Comparison of ENCODE assay signal across 1 cellular context in the genomic region with DNA sequence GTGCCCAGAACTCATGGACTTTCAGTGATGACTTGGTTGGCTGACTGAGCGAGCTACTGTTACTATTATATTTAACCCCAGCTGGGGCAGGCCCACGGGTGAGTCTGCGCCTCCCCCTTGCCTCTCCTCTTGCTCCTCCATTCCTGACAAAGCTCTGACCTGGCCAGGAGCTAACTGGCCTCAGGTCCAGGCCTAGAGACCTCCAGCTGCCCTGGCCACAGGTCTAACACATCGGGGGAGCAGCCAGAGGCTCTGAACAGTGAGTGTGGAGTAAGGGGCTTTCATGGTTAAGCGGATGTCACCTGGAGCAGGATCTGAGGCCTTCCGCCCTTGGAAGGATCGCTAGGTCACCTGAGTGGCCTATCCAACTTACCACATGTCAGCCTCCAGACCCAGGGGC.
TF ChIP-seq lines count a peak whose summit lies in the region.

No MANE protein-coding gene starts in this region.

TF ChIP-seq in HepG2, 621 proteins besides CTCF, POLR2A, EP300 and RAD21:
- TF ChIP-seq HMG20B (CRISPR knock-in tag; conservative IDR thresholded peaks at IDR 0.05) (no peak), ZNF383 (CRISPR knock-in tag; IDR thresholded peaks at IDR 0.05; ENCODE audit: borderline replicate concordance) (no peak), ZNF746 (CRISPR knock-in tag; IDR thresholded peaks at IDR 0.05) (no peak), NKX3-1 (CRISPR knock-in tag; IDR thresholded peaks at IDR 0.05) (no peak)
- TF ChIP-seq, protein P1, sequence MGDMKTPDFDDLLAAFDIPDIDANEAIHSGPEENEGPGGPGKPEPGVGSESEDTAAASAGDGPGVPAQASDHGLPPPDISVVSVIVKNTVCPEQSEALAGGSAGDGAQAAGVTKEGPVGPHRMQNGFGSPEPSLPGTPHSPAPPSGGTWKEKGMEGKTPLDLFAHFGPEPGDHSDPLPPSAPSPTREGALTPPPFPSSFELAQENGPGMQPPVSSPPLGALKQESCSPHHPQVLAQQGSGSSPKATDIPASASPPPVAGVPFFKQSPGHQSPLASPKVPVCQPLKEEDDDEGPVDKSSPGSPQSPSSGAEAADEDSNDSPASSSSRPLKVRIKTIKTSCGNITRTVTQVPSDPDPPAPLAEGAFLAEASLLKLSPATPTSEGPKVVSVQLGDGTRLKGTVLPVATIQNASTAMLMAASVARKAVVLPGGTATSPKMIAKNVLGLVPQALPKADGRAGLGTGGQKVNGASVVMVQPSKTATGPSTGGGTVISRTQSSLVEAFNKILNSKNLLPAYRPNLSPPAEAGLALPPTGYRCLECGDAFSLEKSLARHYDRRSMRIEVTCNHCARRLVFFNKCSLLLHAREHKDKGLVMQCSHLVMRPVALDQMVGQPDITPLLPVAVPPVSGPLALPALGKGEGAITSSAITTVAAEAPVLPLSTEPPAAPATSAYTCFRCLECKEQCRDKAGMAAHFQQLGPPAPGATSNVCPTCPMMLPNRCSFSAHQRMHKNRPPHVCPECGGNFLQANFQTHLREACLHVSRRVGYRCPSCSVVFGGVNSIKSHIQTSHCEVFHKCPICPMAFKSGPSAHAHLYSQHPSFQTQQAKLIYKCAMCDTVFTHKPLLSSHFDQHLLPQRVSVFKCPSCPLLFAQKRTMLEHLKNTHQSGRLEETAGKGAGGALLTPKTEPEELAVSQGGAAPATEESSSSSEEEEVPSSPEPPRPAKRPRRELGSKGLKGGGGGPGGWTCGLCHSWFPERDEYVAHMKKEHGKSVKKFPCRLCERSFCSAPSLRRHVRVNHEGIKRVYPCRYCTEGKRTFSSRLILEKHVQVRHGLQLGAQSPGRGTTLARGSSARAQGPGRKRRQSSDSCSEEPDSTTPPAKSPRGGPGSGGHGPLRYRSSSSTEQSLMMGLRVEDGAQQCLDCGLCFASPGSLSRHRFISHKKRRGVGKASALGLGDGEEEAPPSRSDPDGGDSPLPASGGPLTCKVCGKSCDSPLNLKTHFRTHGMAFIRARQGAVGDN (CRISPR knock-in tag; IDR thresholded peaks at IDR 0.05) = peak; percentile 1; the same call in 1 of the 2 replicates
